In genomic region chr1:162253790-162254189, GRCh38 we compare ENCODE assay signal across 17 cellular contexts.
A peak's percentile ranks its signal among the peaks of the same experiment; 100 is the strongest.
DNase-seq lines count a peak whose midpoint lies in the region; ATAC-seq and TF ChIP-seq lines count a peak whose summit lies in the region.
"Had no signal": no experiment of that assay in that cellular context is flagged by ENCODE, and none has a peak within 500 bp of the region (broad histone marks: within the 10 kb centered on the region; RNA-seq: fewer than 3 reads in every experiment).

No MANE protein-coding gene starts in this region.

- no peak for TF ChIP-seq CTCF in IMR-90 (conservative IDR thresholded peaks at IDR 0.05; ENCODE audit: low read depth, low read length)

- H2BK15ac ChIP-seq in IMR-90 (ENCODE audit: low read depth, low read length) (no peak overlapping the region), mesendoderm (replicated peaks; ENCODE audit: low read depth) (no peak overlapping the region)

- no peaks in the 10 kb centered on the region for H3K9me1 ChIP-seq in IMR-90 (ENCODE audit: insufficient read depth, low read length)

- no peaks in the 10 kb centered on the region for H3K4me1 ChIP-seq in IMR-90 (ENCODE audit: control insufficient read depth, insufficient read depth, low read length)
- peaks cover 20% of the 10 kb centered on the region for H3K4me1 ChIP-seq in mesendoderm (ENCODE audit: control insufficient read depth, low read depth, low read length)

- no peak overlapping the region for H2BK20ac ChIP-seq in IMR-90 (ENCODE audit: low read depth, low read length)

- H3K9me3 ChIP-seq in IMR-90 (ENCODE audit: control insufficient read depth, insufficient read depth, low read length) = no peaks in the 10 kb centered on the region
- H3K9me3 ChIP-seq: HAP-1 had no signal

- no peak overlapping the region for H2AK9ac ChIP-seq in IMR-90 (replicated peaks; ENCODE audit: low read depth, low read length, poor library complexity)

- H3K14ac ChIP-seq in IMR-90 (replicated peaks; ENCODE audit: low read depth, low read length) = no peak overlapping the region

- no peak overlapping the region for H3K9ac ChIP-seq in IMR-90 (ENCODE audit: low read depth, low read length)
- no peak overlapping the region for H3K9ac ChIP-seq in mesendoderm (ENCODE audit: low read length)

- H3K56ac ChIP-seq in IMR-90 (ENCODE audit: extremely low read depth, insufficient read depth, low read length) (no peak overlapping the region), mesendoderm (ENCODE audit: low read length) (no peak overlapping the region)

- H3K18ac ChIP-seq in IMR-90 (ENCODE audit: low read depth, low read length) (no peak overlapping the region), mesendoderm (ENCODE audit: low read length) (no peak overlapping the region)

- POLR2A ChIA-PET in IMR-90 (lab: Charles Lee; ENCODE audit: unreplicated experiment) = no interaction called here

- no peak overlapping the region for H2BK5ac ChIP-seq in IMR-90 (ENCODE audit: low read depth, low read length, poor library complexity, severe bottlenecking)
- H2BK5ac ChIP-seq in mesendoderm (ENCODE audit: low read length) = no peak overlapping the region

- H3K36me3 ChIP-seq in IMR-90 (ENCODE audit: control insufficient read depth, insufficient read depth, low read length) (no peaks in the 10 kb centered on the region), mesendoderm (ENCODE audit: control insufficient read depth, insufficient read depth, low read length) (no peaks in the 10 kb centered on the region)
- H3K36me3 ChIP-seq: HAP-1 had no signal

- H3K4me2 ChIP-seq in IMR-90 (ENCODE audit: low read depth, low read length) (no peak overlapping the region), mesendoderm (ENCODE audit: low read length) (no peak overlapping the region)

- H3K4ac ChIP-seq in IMR-90 (ENCODE audit: low read depth, low read length) (no peak overlapping the region), mesendoderm (ENCODE audit: low read depth, low read length) (no peak overlapping the region)

- in situ Hi-C loops in IMR-90 (cut with MboI; ENCODE audit: low sequenced_read_pairs) = no loop called here

- H3K4me3 ChIP-seq in IMR-90 (ENCODE audit: insufficient read depth, low read depth, low read length) (no peak overlapping the region), mesendoderm (ENCODE audit: low read length) (no peak overlapping the region)
- H3K4me3 ChIP-seq: HAP-1 had no signal

- H4K5ac ChIP-seq in IMR-90 (ENCODE audit: low read depth, low read length) (no peak overlapping the region), mesendoderm (ENCODE audit: low read length) (no peak overlapping the region)

- peak; percentile 23 for DNase-seq in NCI-H2227 treated with DMSO at 0.1 percent for 48 hours (lab: John Stamatoyannopoulos, UW)
- no peak for DNase-seq in NCI-H2227 (lab: John Stamatoyannopoulos, UW; ENCODE audit: unreplicated experiment)
- no peak for DNase-seq in IMR-90
- DNase-seq in mesendoderm = peak; percentile 39
- DNase-seq in NCI-H1417 (lab: John Stamatoyannopoulos, UW) = no peak
- no peak for DNase-seq in stimulated activated naive CD8-positive, alpha-beta T cell treated with anti-CD3 and anti-CD28 coated beads, Interleukin-15, Interleukin-2, amounts not matched to agents 100 U/mL and 50 U/mL, for 24 hours
- DNase-seq: C1 segment of cervical spinal cord; Calu3; CD4-positive, alpha-beta memory T cell; COR-L47; DMS53; DND-41; GOT3; HFFc6 had no signal

- H3K27me3 ChIP-seq in IMR-90 (ENCODE audit: control insufficient read depth, insufficient read depth, low read length) (no peaks in the 10 kb centered on the region; the same call in 1 of the 2 replicates), mesendoderm (ENCODE audit: insufficient read depth, low read length, poor library complexity) (no peaks in the 10 kb centered on the region)

- H2BK120ac ChIP-seq in IMR-90 (ENCODE audit: low read depth, low read length) (no peak overlapping the region), mesendoderm (ENCODE audit: low read depth, low read length) (no peak overlapping the region)

- BruUV-seq in IMR-90 (replicated peaks; lab: Mats Ljungman, UMichigan) = no TSS peak

- H2AK5ac ChIP-seq in IMR-90 (ENCODE audit: low read depth, low read length) (no peak overlapping the region), mesendoderm (ENCODE audit: low read length) (no peak overlapping the region)

- no peak overlapping the region for H4K8ac ChIP-seq in IMR-90 (ENCODE audit: low read depth in 2 of 2, low read length in 2 of 2)
- no peak overlapping the region for H4K8ac ChIP-seq in mesendoderm (ENCODE audit: low read depth, low read length)

- no peak for ATAC-seq in IMR-90 (ENCODE audit: low read depth)
- ATAC-seq in HG03565 (IDR thresholded peaks at IDR 0.05; ENCODE audit: unreplicated experiment) = no peak
- ATAC-seq in stimulated activated naive CD8-positive, alpha-beta T cell treated with anti-CD3 and anti-CD28 coated beads, Interleukin-15, Interleukin-2, amounts not matched to agents 100 U/mL and 50 U/mL, for 24 hours = no peak

- TF ChIP-seq POLR2A in IMR-90 (IDR thresholded peaks at IDR 0.05; ENCODE audit: low read depth, low read length) = no peak

- intact Hi-C loops in IMR-90 (cut with micrococcal nuclease) = no loop called here

- dilution Hi-C loops in IMR-90 (cut with HindIII; ENCODE audit: low sequenced_read_pairs, unreplicated experiment) = no loop called here

- H3K79me2 ChIP-seq in mesendoderm (ENCODE audit: control insufficient read depth, insufficient read depth, low read length) = no peaks in the 10 kb centered on the region

- CTCF ChIA-PET in IMR-90 (lab: Yijun Ruan, JAX) = no interaction called here

- no peak overlapping the region for H2AFZ ChIP-seq in IMR-90 (replicated peaks; ENCODE audit: low read length, poor library complexity)

- no peaks in the 10 kb centered on the region for H4K20me1 ChIP-seq in IMR-90 (ENCODE audit: insufficient read depth, low read length)

- H3K23ac ChIP-seq in IMR-90 (ENCODE audit: low read depth, low read length) (no peak overlapping the region), mesendoderm (ENCODE audit: low read length) (no peak overlapping the region)

- no CpG with 5 or more reads among the region's 3 CpGs for WGBS in IMR-90 (ENCODE audit: extremely low coverage in 2 of 2, insufficient read length in 1 of 2), 2 experiments
- WGBS in mesendoderm (ENCODE audit: extremely low coverage, insufficient coverage, low lambda C conversion rate) = no CpG with 5 or more reads among the region's 3 CpGs

- TF ChIP-seq RAD21 in IMR-90 (IDR thresholded peaks at IDR 0.05; ENCODE audit: low read length) = no peak

- H3K79me1 ChIP-seq in IMR-90 (ENCODE audit: low read depth in 1 of 2, low read length in 2 of 2) (no peaks in the 10 kb centered on the region), mesendoderm (ENCODE audit: low read length) (peaks cover 3% of the 10 kb centered on the region)

- H4K91ac ChIP-seq in IMR-90 (ENCODE audit: insufficient read depth, low read depth, low read length) = no peak overlapping the region

- no peak overlapping the region for H3K27ac ChIP-seq in IMR-90 (ENCODE audit: insufficient read depth, low read length)
- H3K27ac ChIP-seq in mesendoderm (ENCODE audit: low read depth, low read length) = no peak overlapping the region
- H3K27ac ChIP-seq: 22Rv1 had no signal

TF ChIP-seq in IMR-90, 13 proteins besides CTCF, POLR2A, EP300 and RAD21:
- TF ChIP-seq RFX5 (IDR thresholded peaks at IDR 0.05; ENCODE audit: low read depth, low read length) = no peak
- no peak for TF ChIP-seq MAZ (IDR thresholded peaks at IDR 0.05; ENCODE audit: borderline replicate concordance, low read depth, low read length)
- TF ChIP-seq FOS (IDR thresholded peaks at IDR 0.05; ENCODE audit: low read depth, low read length) = no peak
- no peak for TF ChIP-seq CHD1 (IDR thresholded peaks at IDR 0.05; ENCODE audit: low read depth, low read length)
- TF ChIP-seq CEBPB (IDR thresholded peaks at IDR 0.05; ENCODE audit: low read depth, low read length) = no peak
- TF ChIP-seq MAFK (IDR thresholded peaks at IDR 0.05; ENCODE audit: low read depth, low read length) = 0 out of 2 replicates have a peak, but pooled peaks have one; percentile 14
- no peak for TF ChIP-seq RCOR1 (IDR thresholded peaks at IDR 0.05; ENCODE audit: insufficient replicate concordance, low read length)
- no peak for TF ChIP-seq BHLHE40 (IDR thresholded peaks at IDR 0.05; ENCODE audit: low read depth, low read length)

Comparison
In these comparisons a context has a peak if more than half of its experiments do, and no peak if none do; other contexts are left out.
1. DNase-seq: peak in NCI-H2227 treated with DMSO at 0.1 percent for 48 hours (single experiment) and mesendoderm (single experiment); none in NCI-H2227 (single experiment), IMR-90 (single experiment), NCI-H1417 (0 of 3) and stimulated activated naive CD8-positive, alpha-beta T cell treated with anti-CD3 and anti-CD28 coated beads, Interleukin-15, Interleukin-2, amounts not matched to agents 100 U/mL and 50 U/mL, for 24 hours (single experiment).